ENCODE assay signal across 8 cellular contexts in genomic region chr19:52094526-52094925, GRCh38. TPM values are rescaled to one million over a fixed set of nuclear protein-coding genes. Genes with fewer than 3 reads are reported as not detected.
A peak's percentile ranks its signal among the peaks of the same experiment; 100 is the strongest.
DNase-seq lines count a peak whose midpoint lies in the region; ATAC-seq lines count a peak whose summit lies in the region.

No MANE protein-coding gene starts in this region.

- ATAC-seq in GM21723 (IDR thresholded peaks at IDR 0.05; ENCODE audit: unreplicated experiment): no peak

- no peak overlapping the region for H4K8ac ChIP-seq in trophoblast cell (ENCODE audit: low read depth, low read length)

- no peak overlapping the region for H3K9ac ChIP-seq in trophoblast cell (ENCODE audit: low read length)

- H3K4ac ChIP-seq in trophoblast cell (ENCODE audit: low read depth, low read length): no peak overlapping the region

- peaks cover 29% of the 10 kb centered on the region for H3K36me3 ChIP-seq in SJCRH30
- H3K36me3 ChIP-seq in trophoblast cell (ENCODE audit: control insufficient read depth in 1 of 2, insufficient read depth in 2 of 2, low read length in 2 of 2): peaks cover 11 to 20% of the 10 kb centered on the region in 2 experiments

- H2BK120ac ChIP-seq in trophoblast cell (ENCODE audit: insufficient read depth, low read length, poor library complexity): no peak overlapping the region

- WGBS in trophoblast cell (ENCODE audit: extremely low coverage, insufficient coverage, insufficient read length): no CpG with 5 or more reads among the region's 6 CpGs

- H2AK5ac ChIP-seq in trophoblast cell (ENCODE audit: low read length): no peak overlapping the region

- H3K27me3 ChIP-seq in SJCRH30 (no peaks in the 10 kb centered on the region), trophoblast cell (ENCODE audit: insufficient read depth, low read length) (no peaks in the 10 kb centered on the region)

- H3K4me1 ChIP-seq in SJCRH30 (no peaks in the 10 kb centered on the region), trophoblast cell (ENCODE audit: control insufficient read depth in 1 of 2, insufficient read depth in 2 of 2, low read length in 2 of 2) (no peaks in the 10 kb centered on the region)

- H3K4me3 ChIP-seq in SJCRH30 (peak overlapping the region; percentile 87), trophoblast cell (ENCODE audit: low read depth, low read length) (no peak overlapping the region)

- H3K23ac ChIP-seq in trophoblast cell (ENCODE audit: low read length): no peak overlapping the region

- H3K79me2 ChIP-seq in trophoblast cell (ENCODE audit: control insufficient read depth, insufficient read depth, low read length, poor library complexity): peaks cover 5% of the 10 kb centered on the region

- no peak overlapping the region for H3K18ac ChIP-seq in trophoblast cell (ENCODE audit: low read length)

- no peak overlapping the region for H4K12ac ChIP-seq in trophoblast cell (ENCODE audit: low read depth, low read length)

- H4K91ac ChIP-seq in trophoblast cell (ENCODE audit: low read depth, low read length): no peak overlapping the region

- H3K14ac ChIP-seq in trophoblast cell (ENCODE audit: low read length): no peak overlapping the region

- H3K79me1 ChIP-seq in trophoblast cell (ENCODE audit: low read length): peaks cover 6% of the 10 kb centered on the region

- DNase-seq in EL: peak; percentile 15
- DNase-seq in SJCRH30: peak in 1 of 2 experiments; percentile 3
- DNase-seq in fibroblast of peridontal ligament (ENCODE audit: extremely low read depth): peak; percentile 2
- DNase-seq in trophoblast cell: peak in 1 of 2 donors; percentile 3
- DNase-seq in kidney glomerular epithelial cell (lab: John Stamatoyannopoulos, UW): no peak
- no peak for DNase-seq in globus pallidus (ENCODE audit: low spot score)
- DNase-seq in NCI-H2196 (lab: John Stamatoyannopoulos, UW; ENCODE audit: unreplicated experiment): no peak

- H3K4me2 ChIP-seq in trophoblast cell (ENCODE audit: low read length): peak overlapping the region; percentile 75

- H2AFZ ChIP-seq in trophoblast cell (ENCODE audit: insufficient read depth, low read length, poor library complexity): no peak overlapping the region

- H2BK5ac ChIP-seq in trophoblast cell (ENCODE audit: low read depth, low read length, poor library complexity): no peak overlapping the region

- peaks cover 9% of the 10 kb centered on the region for H3K9me3 ChIP-seq in SJCRH30 (replicated peaks)
- H3K9me3 ChIP-seq in trophoblast cell (ENCODE audit: insufficient read depth, low read depth, low read length): peaks cover 13% of the 10 kb centered on the region

- H3K27ac ChIP-seq in SJCRH30: no peak overlapping the region
- no peak overlapping the region for H3K27ac ChIP-seq in trophoblast cell (ENCODE audit: low read depth, low read length)

- no peak overlapping the region for H2BK12ac ChIP-seq in trophoblast cell (ENCODE audit: low read length)

RNA-seq across cellular contexts. Expression of gene ZNF841, which starts 1.0 kb away (rescaled TPM):
- total RNA-seq in SJCRH30 (2014; rRNA removed; shearing (Covaris generic)): 11.1 and 13.5 TPM in 2 replicates
- 15.2 and 15.4 TPM in 2 replicates for polyA plus RNA-seq in trophoblast cell (2013)

RNA-seq across cellular contexts. Expression of gene ZNF616, which starts 45.2 kb away (rescaled TPM):
- total RNA-seq in SJCRH30 (2014; rRNA removed; shearing (Covaris generic)): 10.8 and 13.0 TPM in 2 replicates
- polyA plus RNA-seq in trophoblast cell (2013): 7.2 and 7.4 TPM in 2 replicates

RNA-seq across cellular contexts. Expression of gene ZNF432, which starts 45.9 kb away (rescaled TPM):
- 8.6 and 10.0 TPM in 2 replicates for total RNA-seq in SJCRH30 (2014; rRNA removed; shearing (Covaris generic))
- polyA plus RNA-seq in trophoblast cell (2013): 10.8 and 11.5 TPM in 2 replicates

Comparison
In these comparisons a context has a peak if more than half of its experiments do, and no peak if none do; other contexts are left out.
1. DNase-seq: peak in EL (single experiment) and fibroblast of peridontal ligament (single experiment); none in kidney glomerular epithelial cell (single experiment), globus pallidus (single experiment) and NCI-H2196 (single experiment).